Comparison of ENCODE assay signal across 1 cellular context in the genomic region with DNA sequence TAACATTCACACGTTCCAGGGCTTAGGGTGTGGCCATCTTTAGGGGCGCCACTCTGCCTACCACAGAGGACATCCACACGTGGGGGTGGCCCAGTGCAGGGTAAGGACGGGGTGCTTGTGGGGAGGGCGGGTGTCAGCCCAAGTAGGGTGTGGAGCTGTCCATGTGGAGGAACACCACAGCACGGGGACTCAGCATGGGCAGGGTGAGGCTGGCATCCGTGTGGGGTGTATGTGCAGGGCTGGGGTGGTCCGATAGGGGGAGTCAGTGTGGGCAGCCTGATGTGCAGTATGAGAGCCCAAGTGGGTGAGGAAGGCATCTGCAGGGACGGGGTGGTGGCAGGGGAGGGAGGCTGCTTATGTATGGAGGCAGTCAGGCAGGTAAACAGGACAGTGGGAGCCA.
TF ChIP-seq lines count a peak whose summit lies in the region.

No MANE protein-coding gene starts in this region.

TF ChIP-seq in A549, 52 proteins besides CTCF, POLR2A, EP300 and RAD21 (continued from another document):
- TF ChIP-seq, protein P1, sequence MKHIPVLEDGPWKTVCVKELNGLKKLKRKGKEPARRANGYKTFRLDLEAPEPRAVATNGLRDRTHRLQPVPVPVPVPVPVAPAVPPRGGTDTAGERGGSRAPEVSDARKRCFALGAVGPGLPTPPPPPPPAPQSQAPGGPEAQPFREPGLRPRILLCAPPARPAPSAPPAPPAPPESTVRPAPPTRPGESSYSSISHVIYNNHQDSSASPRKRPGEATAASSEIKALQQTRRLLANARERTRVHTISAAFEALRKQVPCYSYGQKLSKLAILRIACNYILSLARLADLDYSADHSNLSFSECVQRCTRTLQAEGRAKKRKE (CRISPR knock-in tag; IDR thresholded peaks at IDR 0.05; ENCODE audit: low read depth): no peak
- no peak for TF ChIP-seq ZNF302 (CRISPR knock-in tag; IDR thresholded peaks at IDR 0.05)
- TF ChIP-seq RFX5 (IDR thresholded peaks at IDR 0.05): no peak
- TF ChIP-seq MAZ (IDR thresholded peaks at IDR 0.05; ENCODE audit: borderline replicate concordance, low read depth, low read length): no peak
- no peak for TF ChIP-seq HOXB13 (CRISPR knock-in tag; IDR thresholded peaks at IDR 0.05; ENCODE audit: low read depth)
